Comparison of ENCODE assay signal across 1 cellular context in genomic region chr2:178344121-178344520, GRCh38.
TF ChIP-seq lines count a peak whose summit lies in the region.

No MANE protein-coding gene starts in this region.

TF ChIP-seq in neural cell, 6 proteins besides CTCF, POLR2A, EP300 and RAD21:
- TF ChIP-seq EZH2 (IDR thresholded peaks at IDR 0.05; ENCODE audit: borderline replicate concordance, insufficient read depth, low read length, poor library complexity, severe bottlenecking), result no peak
TF ChIP-seq in neural cell: peak in this region for 0.
